17 cellular contexts compared by ENCODE assay signal in genomic region chr9:137968235-137968634, GRCh38.
A peak's percentile ranks its signal among the peaks of the same experiment; 100 is the strongest.
DNase-seq lines count a peak whose midpoint lies in the region; ATAC-seq and TF ChIP-seq lines count a peak whose summit lies in the region.
"Had no signal": no experiment of that assay in that cellular context is flagged by ENCODE, and none has a peak within 500 bp of the region (broad histone marks: within the 10 kb centered on the region; RNA-seq: fewer than 3 reads in every experiment).

No MANE protein-coding gene starts in this region.

- DNase-seq in GM12864 (ENCODE audit: low read depth) (no peak), HCT116 (ENCODE audit: low read depth, low spot score) (no peak), WERI-Rb-1 (peak; percentile 7), neuronal stem cell (ENCODE audit: low spot score) (no peak), NCI-H187 (lab: John Stamatoyannopoulos, UW) (no peak)
- no peak for DNase-seq in stimulated activated CD8-positive, alpha-beta memory T cell treated with anti-CD3 and anti-CD28 coated beads, Interleukin-4, amount 100 ng/mL, for 48 hours
- DNase-seq: activated CD4-positive, alpha-beta T cell treated with anti-CD3 and anti-CD28 coated beads, Interleukin-2, amount 50 U/mL, for 1 hour; activated T-cell treated with anti-CD3 and anti-CD28 coated beads, Interleukin-2, amount 50 U/mL, for 72 hours; amniotic stem cell; DMS 273 treated with DMSO at 0.1 percent for 48 hours; HCEC 1CT; midbrain; NCI-H2081 treated with DMSO at 0.1 percent for 48 hours; T1000 had no signal

- H2BK120ac ChIP-seq in neuronal stem cell (ENCODE audit: low read depth, low read length), result no peak overlapping the region

- H2AK5ac ChIP-seq in neuronal stem cell (ENCODE audit: low read depth, low read length), result no peak overlapping the region

- H3K27me3 ChIP-seq in HCT116 (ENCODE audit: insufficient read depth, low read length) (0 out of 2 replicates have a peak, but pooled peaks cover 2% of the 10 kb centered on the region), WERI-Rb-1 (ENCODE audit: insufficient read depth, low read depth, severe bottlenecking) (no peaks in the 10 kb centered on the region), neuronal stem cell (ENCODE audit: control insufficient read depth in 3 of 3, insufficient read depth in 3 of 3, low read depth in 1 of 3, low read length in 3 of 3) (no peaks in the 10 kb centered on the region)
- H3K27me3 ChIP-seq: pancreas, vagina had no signal

- no peak overlapping the region for H3K4me2 ChIP-seq in HCT116 (ENCODE audit: low read length)
- H3K4me2 ChIP-seq in neuronal stem cell (ENCODE audit: insufficient read depth, low read length, poor library complexity, severe bottlenecking), result no peak overlapping the region

- H4K91ac ChIP-seq in neuronal stem cell (ENCODE audit: low read depth, low read length, poor library complexity), result no peak overlapping the region

- H3K14ac ChIP-seq in neuronal stem cell (ENCODE audit: low read length), result no peak overlapping the region

- no peak for TF ChIP-seq RAD21 in HCT116 (IDR thresholded peaks at IDR 0.05; ENCODE audit: low read depth)

- WGBS in neuronal stem cell (ENCODE audit: extremely low coverage in 2 of 2, insufficient read length in 2 of 2, insufficient replicate concordance in 1 of 2), 2 donors, result no CpG with 5 or more reads among the region's 10 CpGs

- H2BK12ac ChIP-seq in neuronal stem cell (ENCODE audit: low read length), result no peak overlapping the region

- H3K4me3 ChIP-seq in GM12864 (ENCODE audit: low read depth, low read length) (no peak overlapping the region), HCT116 (replicated peaks in 1 of 2; ENCODE audit: low read depth in 1 of 2, low read length in 2 of 2) (no peak overlapping the region), WERI-Rb-1 (ENCODE audit: low read depth, low read length) (no peak overlapping the region), neuronal stem cell (ENCODE audit: low read length in 2 of 2) (no peak overlapping the region)
- H3K4me3 ChIP-seq: pancreas, vagina had no signal

- H4K8ac ChIP-seq in neuronal stem cell (ENCODE audit: low read depth, low read length), result no peak overlapping the region

- POLR2A ChIA-PET in HCT116 (lab: Charles Lee), result no interaction called here

- no peaks in the 10 kb centered on the region for H3K9me2 ChIP-seq in HCT116 (ENCODE audit: insufficient read depth)

- no TSS peak for BruUV-seq in HCT116 (replicated peaks; lab: Mats Ljungman, UMichigan)

- H3K9me3 ChIP-seq in HCT116 (ENCODE audit: control insufficient read depth in 1 of 2, insufficient read depth in 1 of 2, low read depth in 1 of 2, low read length in 2 of 2) (no peaks in the 10 kb centered on the region), WERI-Rb-1 (ENCODE audit: severe bottlenecking) (no peaks in the 10 kb centered on the region), neuronal stem cell (replicated peaks in 1 of 2; ENCODE audit: control insufficient read depth in 2 of 2, insufficient read depth in 1 of 2, low read depth in 1 of 2, low read length in 2 of 2) (peaks cover 0 to 9% of the 10 kb centered on the region in 2 donors)
- H3K9me3 ChIP-seq: pancreas, vagina had no signal

- H3K4me1 ChIP-seq in HCT116 (ENCODE audit: control insufficient read depth in 1 of 2, insufficient read depth in 2 of 2, low read length in 2 of 2) (no peaks in the 10 kb centered on the region), neuronal stem cell (ENCODE audit: control insufficient read depth in 2 of 2, insufficient read depth in 1 of 2, low read depth in 1 of 2, low read length in 2 of 2) (peaks cover 4 to 14% of the 10 kb centered on the region in 2 donors)
- H3K4me1 ChIP-seq: pancreas, vagina had no signal

- no peak overlapping the region for H3K4ac ChIP-seq in neuronal stem cell (ENCODE audit: low read length)

- TF ChIP-seq CTCF in GM12864 (IDR thresholded peaks at IDR 0.05; ENCODE audit: low read depth, low read length, missing control alignments) (peak; percentile 32), HCT116 (IDR thresholded peaks at IDR 0.05 in 2 of 3, conservative IDR thresholded peaks at IDR 0.05 in 1 of 3; ENCODE audit: borderline replicate concordance in 1 of 3, insufficient read depth in 1 of 3, low read depth in 2 of 3, low read length in 2 of 3) (peak in 2 of 3 experiments; percentile 25 to 43; a peak in 3 of 6 replicates), WERI-Rb-1 (IDR thresholded peaks at IDR 0.05; ENCODE audit: low read depth, low read length) (peak; percentile 34; the same call in 1 of the 2 replicates)

- H3K23ac ChIP-seq in neuronal stem cell (ENCODE audit: low read depth, low read length, poor library complexity), result no peak overlapping the region

- ATAC-seq in HCT116 (peak; percentile 81), GM18511 (IDR thresholded peaks at IDR 0.05; ENCODE audit: unreplicated experiment) (no peak)
- ATAC-seq: activated T-cell treated with anti-CD3 and anti-CD28 coated beads, Interleukin-2, amount 50 U/mL, for 72 hours; pancreas had no signal

- H3K36me3 ChIP-seq in HCT116 (ENCODE audit: control insufficient read depth in 1 of 2, insufficient read depth in 2 of 2, low read length in 2 of 2) (no peaks in the 10 kb centered on the region), WERI-Rb-1 (peaks cover 18% of the 10 kb centered on the region), neuronal stem cell (replicated peaks in 1 of 2; ENCODE audit: control insufficient read depth in 2 of 2, insufficient read depth in 2 of 2, low read length in 2 of 2) (no peaks in the 10 kb centered on the region)
- H3K36me3 ChIP-seq: pancreas, vagina had no signal

- H3K18ac ChIP-seq in neuronal stem cell (ENCODE audit: low read length), result no peak overlapping the region

- H2BK5ac ChIP-seq in neuronal stem cell (ENCODE audit: low read length), result no peak overlapping the region

- RAD21 ChIA-PET in HCT116 (lab: Charles Lee; ENCODE audit: low non-redundant PET in 1 of 2, low total read pairs in 2 of 2, uncharacterized antibody in 2 of 2, unreplicated experiment in 2 of 2), result no interaction called here

- CTCF ChIA-PET in HCT116 (lab: Charles Lee), result no interaction called here

- H3K79me1 ChIP-seq in neuronal stem cell (ENCODE audit: low read depth, low read length), result no peaks in the 10 kb centered on the region

- no peaks in the 10 kb centered on the region for H4K20me1 ChIP-seq in HCT116 (ENCODE audit: insufficient read depth)

- no peak overlapping the region for H3K9ac ChIP-seq in HCT116 (ENCODE audit: low read length)
- H3K9ac ChIP-seq in neuronal stem cell (ENCODE audit: low read depth, low read length, poor library complexity), result no peak overlapping the region

- H2AFZ ChIP-seq in HCT116 (ENCODE audit: low read depth, low read length, poor library complexity, severe bottlenecking), result no peak overlapping the region
- peak overlapping the region; percentile 77 for H2AFZ ChIP-seq in neuronal stem cell (ENCODE audit: low read length)

- no peak overlapping the region for H2BK15ac ChIP-seq in neuronal stem cell (ENCODE audit: low read length)

- H3K27ac ChIP-seq in HCT116 (ENCODE audit: low read depth, low read length) (no peak overlapping the region), WERI-Rb-1 (no peak overlapping the region), neuronal stem cell (replicated peaks; ENCODE audit: low read length) (no peak overlapping the region)
- H3K27ac ChIP-seq: pancreas, vagina had no signal

- TF ChIP-seq POLR2A in HCT116 (IDR thresholded peaks at IDR 0.05; ENCODE audit: borderline replicate concordance, extremely low read depth, insufficient read depth, insufficient read length), result no peak

- intact Hi-C loops in HCT116 (cut with micrococcal nuclease), result no loop called here

- no peaks in the 10 kb centered on the region for H3K79me2 ChIP-seq in HCT116 (ENCODE audit: insufficient read depth, low read length)

TF ChIP-seq in HCT116, 20 proteins besides CTCF, POLR2A, EP300 and RAD21:
- TF ChIP-seq EGR1 (IDR thresholded peaks at IDR 0.05; ENCODE audit: low read depth) (no peak), ELF1 (IDR thresholded peaks at IDR 0.05; ENCODE audit: borderline replicate concordance, low read depth) (no peak), ZFX (IDR thresholded peaks at IDR 0.05) (no peak), SIN3A (IDR thresholded peaks at IDR 0.05; ENCODE audit: low read depth) (no peak), REST (IDR thresholded peaks at IDR 0.05; ENCODE audit: low read depth) (no peak), MAX (IDR thresholded peaks at IDR 0.05) (no peak), CEBPB (IDR thresholded peaks at IDR 0.05; ENCODE audit: low read depth) (no peak), FOSL1 (IDR thresholded peaks at IDR 0.05; ENCODE audit: low read depth) (no peak), SP1 (IDR thresholded peaks at IDR 0.05; ENCODE audit: low read depth) (no peak), EZH2phosphoT487 (IDR thresholded peaks at IDR 0.05; ENCODE audit: borderline replicate concordance) (no peak)
